Comparison of ENCODE assay signal across 8 cellular contexts in the genomic region with DNA sequence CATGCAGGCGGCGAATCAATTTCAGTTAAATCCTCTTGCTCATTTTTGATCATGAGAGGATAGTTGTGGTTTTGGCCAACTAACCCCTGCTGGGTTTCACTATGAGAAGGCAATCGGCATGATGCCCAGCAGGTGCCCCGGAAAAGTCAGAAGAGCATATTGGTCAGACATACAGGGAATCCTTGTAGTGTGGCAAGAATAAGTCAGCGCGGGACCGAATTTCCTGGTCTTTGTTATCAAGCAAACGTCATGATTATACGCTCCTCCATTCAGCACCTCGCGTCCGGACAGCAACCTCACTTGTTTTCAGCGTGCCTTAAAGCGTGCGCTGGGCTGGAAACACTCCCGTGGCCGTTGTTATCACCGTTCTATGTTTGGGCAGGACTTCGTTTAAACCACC. TPM values are rescaled to one million over a fixed set of nuclear protein-coding genes. Genes with fewer than 3 reads are reported as not detected.
A peak's percentile ranks its signal among the peaks of the same experiment; 100 is the strongest.
DNase-seq lines count a peak whose midpoint lies in the region; ATAC-seq and TF ChIP-seq lines count a peak whose summit lies in the region.

No MANE protein-coding gene starts in this region.

- DNase-seq in Calu3 = peak; percentile 55
- DNase-seq in NCI-H526 treated with DMSO at 0.1 percent for 48 hours (lab: John Stamatoyannopoulos, UW) = peak; percentile 66
- DNase-seq in activated T-helper 2 cell treated with anti-CD3 and anti-CD28 coated beads, Interferon-gamma antibody, Interleukin-2, Interleukin-4, amounts not matched to agents 10 μg/mL and 5 μg/mL and 100 μg/mL, durations not matched to agents 14 hours and 24 hours and 36 hours (ENCODE audit: low spot score) = peak; percentile 24
- peak; percentile 66 for DNase-seq in left ventricle myocardium superior
- DNase-seq in sciatic nerve (ENCODE audit: low spot score) = peak; percentile 64
- no peak for DNase-seq in GM19238 (ENCODE audit: insufficient read length, low spot score)
- no peak for DNase-seq in NK-92 treated with Interleukin-12 subunit alpha and Interleukin-12 subunit beta, amount 100 ng/mL, for 24 hours (lab: John Stamatoyannopoulos, UW)

- H3K9me3 Mint-ChIP-seq in Calu3 (ENCODE audit: low read depth, unreplicated experiment) = no peaks in the 10 kb centered on the region
- H3K9me3 Mint-ChIP-seq in activated T-helper 2 cell treated with anti-CD3 and anti-CD28 coated beads, Interferon-gamma antibody, Interleukin-2, Interleukin-4, amounts not matched to agents 10 μg/mL and 5 μg/mL and 100 μg/mL, durations not matched to agents 14 hours and 24 hours and 36 hours = no peaks in the 10 kb centered on the region

- BruUV-seq in Calu3 (replicated peaks; lab: Mats Ljungman, UMichigan) = no TSS peak

- H3K4me1 Mint-ChIP-seq in Calu3 (ENCODE audit: low read depth, unreplicated experiment) = peaks cover 9% of the 10 kb centered on the region
- peaks cover 8% of the 10 kb centered on the region for H3K4me1 Mint-ChIP-seq in activated T-helper 2 cell treated with anti-CD3 and anti-CD28 coated beads, Interferon-gamma antibody, Interleukin-2, Interleukin-4, amounts not matched to agents 10 μg/mL and 5 μg/mL and 100 μg/mL, durations not matched to agents 14 hours and 24 hours and 36 hours (ENCODE audit: low read depth)

- TF ChIP-seq CTCF in Calu3 (IDR thresholded peaks at IDR 0.05; ENCODE audit: unreplicated experiment) = no peak

- peak overlapping the region; percentile 96 for H3K4me3 Mint-ChIP-seq in Calu3 (ENCODE audit: low read depth, unreplicated experiment)
- peak overlapping the region; percentile 46 for H3K4me3 Mint-ChIP-seq in activated T-helper 2 cell treated with anti-CD3 and anti-CD28 coated beads, Interferon-gamma antibody, Interleukin-2, Interleukin-4, amounts not matched to agents 10 μg/mL and 5 μg/mL and 100 μg/mL, durations not matched to agents 14 hours and 24 hours and 36 hours (ENCODE audit: low read depth)

- no peak overlapping the region for H3K27ac Mint-ChIP-seq in Calu3 (ENCODE audit: unreplicated experiment)
- no peak overlapping the region for H3K27ac Mint-ChIP-seq in activated T-helper 2 cell treated with anti-CD3 and anti-CD28 coated beads, Interferon-gamma antibody, Interleukin-2, Interleukin-4, amounts not matched to agents 10 μg/mL and 5 μg/mL and 100 μg/mL, durations not matched to agents 14 hours and 24 hours and 36 hours

- H3K27me3 Mint-ChIP-seq in Calu3 (ENCODE audit: unreplicated experiment) = peaks cover 25% of the 10 kb centered on the region
- peaks cover 58% of the 10 kb centered on the region for H3K27me3 Mint-ChIP-seq in activated T-helper 2 cell treated with anti-CD3 and anti-CD28 coated beads, Interferon-gamma antibody, Interleukin-2, Interleukin-4, amounts not matched to agents 10 μg/mL and 5 μg/mL and 100 μg/mL, durations not matched to agents 14 hours and 24 hours and 36 hours (ENCODE audit: low read depth)

- CTCF ChIA-PET in Calu3 (lab: Charles Lee) = interaction anchor here (0.6 kb wide), 1 partner anchor 11 kb away, joined by 4 read pairs; no protein-coding TSS in a partner anchor

- ATAC-seq in HG02759 (IDR thresholded peaks at IDR 0.05; ENCODE audit: unreplicated experiment) (peak; percentile 63), left ventricle myocardium superior (peak; percentile 74), sciatic nerve (no peak)

- peaks cover 11% of the 10 kb centered on the region for H3K36me3 Mint-ChIP-seq in Calu3 (ENCODE audit: insufficient read depth, unreplicated experiment)
- no peaks in the 10 kb centered on the region for H3K36me3 Mint-ChIP-seq in activated T-helper 2 cell treated with anti-CD3 and anti-CD28 coated beads, Interferon-gamma antibody, Interleukin-2, Interleukin-4, amounts not matched to agents 10 μg/mL and 5 μg/mL and 100 μg/mL, durations not matched to agents 14 hours and 24 hours and 36 hours (ENCODE audit: low read depth)

- intact Hi-C loops in Calu3 (cut with micrococcal nuclease; ENCODE audit: unreplicated experiment) = no loop called here
- intact Hi-C loops in activated T-helper 2 cell treated with anti-CD3 and anti-CD28 coated beads, Interferon-gamma antibody, Interleukin-2, Interleukin-4, amounts not matched to agents 10 μg/mL and 5 μg/mL and 100 μg/mL, durations not matched to agents 14 hours and 24 hours and 36 hours (cut with micrococcal nuclease) = loop anchor here (5.0 to 10.0 kb wide), 2 partner anchors 44 to 999 kb away; partner anchors contain the start of gene HMGA2
- intact Hi-C loops in left ventricle myocardium superior (cut with micrococcal nuclease) = no loop called here
- intact Hi-C loops in sciatic nerve (cut with DNase I) = no loop called here

RNA-seq across cellular contexts. Expression of gene TBC1D30, which starts 1.8 kb away (rescaled TPM):
- total RNA-seq in Calu3 (2022) (21.4 and 29.4 TPM in 2 replicates), left ventricle myocardium superior (0.47 TPM), sciatic nerve (6.2 TPM)
- 0.84 and 0.90 TPM in 2 replicates for total RNA-seq in activated T-helper 2 cell treated with anti-CD3 and anti-CD28 coated beads, Interferon-gamma antibody, Interleukin-2, Interleukin-4, amounts not matched to agents 10 μg/mL and 5 μg/mL and 100 μg/mL, durations not matched to agents 14 hours and 24 hours and 36 hours

Comparison
In these comparisons a context has a peak if more than half of its experiments do, and no peak if none do; other contexts are left out.
1. DNase-seq: peak in Calu3 (single experiment), NCI-H526 treated with DMSO at 0.1 percent for 48 hours (single experiment), activated T-helper 2 cell treated with anti-CD3 and anti-CD28 coated beads, Interferon-gamma antibody, Interleukin-2, Interleukin-4, amounts not matched to agents 10 μg/mL and 5 μg/mL and 100 μg/mL, durations not matched to agents 14 hours and 24 hours and 36 hours (single experiment), left ventricle myocardium superior (single experiment) and sciatic nerve (single experiment); none in GM19238 (single experiment) and NK-92 treated with Interleukin-12 subunit alpha and Interleukin-12 subunit beta, amount 100 ng/mL, for 24 hours (single experiment).